30 cellular contexts compared by ENCODE assay signal in the genomic region with DNA sequence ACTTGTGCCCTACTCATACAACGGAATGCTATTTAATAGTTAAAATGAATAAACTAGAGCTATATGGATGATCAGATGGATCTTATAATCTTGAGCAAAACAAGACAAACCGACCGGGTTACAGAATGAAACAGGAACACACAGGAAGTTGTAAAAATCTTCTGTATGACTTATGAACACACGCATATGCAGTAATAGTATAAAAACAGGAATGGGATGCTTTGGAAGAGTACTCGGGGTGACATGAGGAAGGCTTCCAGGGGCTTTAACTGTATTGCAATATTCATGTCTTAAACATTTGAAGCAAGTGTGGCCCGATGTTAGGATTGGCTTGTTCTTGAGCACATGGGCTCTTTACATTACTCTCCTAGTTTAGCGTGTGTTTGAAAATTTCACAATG. TPM values are rescaled to one million over a fixed set of nuclear protein-coding genes. Genes with fewer than 3 reads are reported as not detected.
DNase-seq lines count a peak whose midpoint lies in the region; ATAC-seq, FAIRE-seq and TF ChIP-seq lines count a peak whose summit lies in the region.
"Had no signal": no experiment of that assay in that cellular context is flagged by ENCODE, and none has a peak within 500 bp of the region (broad histone marks: within the 10 kb centered on the region; RNA-seq: fewer than 3 reads in every experiment).

No MANE protein-coding gene starts in this region.

- no peak overlapping the region for H3K27ac Mint-ChIP-seq in CD4-positive, alpha-beta T cell
- H3K27ac Mint-ChIP-seq in T-helper 17 cell: no peak overlapping the region
- no peak overlapping the region for H3K27ac Mint-ChIP-seq in immature natural killer cell
- H3K27ac Mint-ChIP-seq: activated CD8-positive, alpha-beta T cell treated with anti-CD3 and anti-CD28 coated beads, Interleukin-2, amount 10 ng/mL, durations not matched to agents 7 days and 5 days; activated naive CD8-positive, alpha-beta T cell; IgD-negative memory B cell; memory B cell; stimulated activated naive B cell treated with anti-CD40 and anti-IgM and Interleukin-4, amounts not matched to agents 10 μg/mL and 1 μg/mL and 100 μg/mL, for 72 hours; T-helper 1 cell treated with Interleukin-12 subunit alpha and Interleukin-12 subunit beta and Interleukin-4 antibody, amounts not matched to agents 30 μg/mL and 1 μg/mL, for 36 hours had no signal

- 71% methylated on average over 7 of the region's 7 CpGs for WGBS in heart right ventricle, 2 donors

- no peak for DNase-seq in CD4-positive, alpha-beta T cell
- no peak for DNase-seq in T-helper 17 cell
- no peak for DNase-seq in immature natural killer cell
- DNase-seq in NCI-H2029 treated with DMSO at 0.1 percent for 48 hours (lab: John Stamatoyannopoulos, UW): no peak
- DNase-seq in heart right ventricle: no peak
- DNase-seq in left cardiac atrium: no peak
- DNase-seq in GM12892 (ENCODE audit: insufficient read length): no peak
- DNase-seq: activated CD8-positive, alpha-beta T cell treated with anti-CD3 and anti-CD28 coated beads, Interleukin-2, amount 10 ng/mL, durations not matched to agents 7 days and 5 days; activated effector memory CD4-positive, alpha-beta T cell treated with Interleukin-2 at 50 U/mL for 16 hours; DND-41; effector CD4-positive, alpha-beta T cell; GF-D8; HCEC 1CT; left lung; NCI-H1048; NCI-H187 treated with DMSO at 0.1 percent for 48 hours; NCI-H524; SK-N-SH; stimulated activated naive B cell treated with anti-CD40 and anti-IgM and Interleukin-4, amounts not matched to agents 10 μg/mL and 1 μg/mL and 100 μg/mL, for 72 hours had no signal

- H3K27ac ChIP-seq in CD4-positive, alpha-beta T cell (ENCODE audit: low read depth, low read length): no peak overlapping the region
- H3K27ac ChIP-seq in heart right ventricle: no peak overlapping the region
- H3K27ac ChIP-seq: left lung, suprapubic skin had no signal

- CTCF ChIA-PET in CD4-positive, alpha-beta T cell (lab: Charles Lee): no interaction called here

- ATAC-seq in CD4-positive, alpha-beta T cell (ENCODE audit: poor library complexity): no peak
- no peak for ATAC-seq in T-helper 17 cell
- no peak for ATAC-seq in heart right ventricle
- no peak for ATAC-seq in left cardiac atrium
- ATAC-seq: activated CD8-positive, alpha-beta T cell treated with anti-CD3 and anti-CD28 coated beads, Interleukin-2, amount 10 ng/mL, durations not matched to agents 7 days and 5 days; left lung; stimulated activated naive B cell treated with anti-CD40 and anti-IgM and Interleukin-4, amounts not matched to agents 10 μg/mL and 1 μg/mL and 100 μg/mL, for 72 hours had no signal

- peaks cover 57% of the 10 kb centered on the region for H3K27me3 Mint-ChIP-seq in CD4-positive, alpha-beta T cell
- peaks cover 64% of the 10 kb centered on the region for H3K27me3 Mint-ChIP-seq in T-helper 17 cell
- H3K27me3 Mint-ChIP-seq in immature natural killer cell (ENCODE audit: low read depth in 3 of 3): peaks cover 7 to 23% (median 19%) of the 10 kb centered on the region in 3 donors

- no peaks in the 10 kb centered on the region for H3K9me3 ChIP-seq in CD4-positive, alpha-beta T cell (ENCODE audit: control insufficient read depth, low read length)
- H3K9me3 ChIP-seq in T-helper 17 cell (ENCODE audit: control insufficient read depth, low read length, poor library complexity, severe bottlenecking) (no peaks in the 10 kb centered on the region), neuron (ENCODE audit: low read length) (no peaks in the 10 kb centered on the region), heart right ventricle (no peaks in the 10 kb centered on the region)
- H3K9me3 ChIP-seq: left lung, SK-N-SH, suprapubic skin had no signal

- POLR2A ChIA-PET in CD4-positive, alpha-beta T cell (lab: Charles Lee): no interaction called here

- H3K4me1 ChIP-seq in neuron (ENCODE audit: insufficient read depth, low read length): peaks cover 50% of the 10 kb centered on the region
- H3K4me1 ChIP-seq in heart right ventricle: peaks cover 0 to 20% (median 5%) of the 10 kb centered on the region in 9 donors

- H3K9me3 Mint-ChIP-seq in CD4-positive, alpha-beta T cell: no peaks in the 10 kb centered on the region
- no peaks in the 10 kb centered on the region for H3K9me3 Mint-ChIP-seq in immature natural killer cell
- H3K9me3 Mint-ChIP-seq: IgD-negative memory B cell; memory B cell; stimulated activated naive B cell treated with anti-CD40 and anti-IgM and Interleukin-4, amounts not matched to agents 10 μg/mL and 1 μg/mL and 100 μg/mL, for 72 hours; T-helper 1 cell treated with Interleukin-12 subunit alpha and Interleukin-12 subunit beta and Interleukin-4 antibody, amounts not matched to agents 30 μg/mL and 1 μg/mL, for 36 hours had no signal

- H3K36me3 Mint-ChIP-seq in CD4-positive, alpha-beta T cell (ENCODE audit: low read depth): no peaks in the 10 kb centered on the region
- peaks cover 7% of the 10 kb centered on the region for H3K36me3 Mint-ChIP-seq in T-helper 17 cell (ENCODE audit: low read depth)
- peaks cover 0 to 6% (median 3%) of the 10 kb centered on the region in 3 donors for H3K36me3 Mint-ChIP-seq in immature natural killer cell
- H3K36me3 Mint-ChIP-seq: IgD-negative memory B cell; memory B cell; stimulated activated naive B cell treated with anti-CD40 and anti-IgM and Interleukin-4, amounts not matched to agents 10 μg/mL and 1 μg/mL and 100 μg/mL, for 72 hours had no signal

- FAIRE-seq in GM12892 (lab: Jason Lieb, UNC): no peak
- FAIRE-seq: colon, D721Med, islet of Langerhans had no signal

- no peak for TF ChIP-seq CTCF in CD4-positive, alpha-beta T cell (IDR thresholded peaks at IDR 0.05)
- TF ChIP-seq CTCF in heart right ventricle (IDR thresholded peaks at IDR 0.05): no peak

- H3K4me3 Mint-ChIP-seq in CD4-positive, alpha-beta T cell: peak overlapping the region; percentile 35
- H3K4me3 Mint-ChIP-seq in T-helper 17 cell (peak overlapping the region; percentile 31), immature natural killer cell (peak overlapping the region in 3 of 5 donors; percentile 20 to 46 (median 43))
- H3K4me3 Mint-ChIP-seq: activated CD8-positive, alpha-beta T cell treated with anti-CD3 and anti-CD28 coated beads, Interleukin-2, amount 10 ng/mL, durations not matched to agents 7 days and 5 days; activated naive CD8-positive, alpha-beta T cell; stimulated activated naive B cell treated with anti-CD40 and anti-IgM and Interleukin-4, amounts not matched to agents 10 μg/mL and 1 μg/mL and 100 μg/mL, for 72 hours; T-helper 1 cell treated with Interleukin-12 subunit alpha and Interleukin-12 subunit beta and Interleukin-4 antibody, amounts not matched to agents 30 μg/mL and 1 μg/mL, for 36 hours had no signal

- peaks cover 42% of the 10 kb centered on the region for H3K27me3 ChIP-seq in CD4-positive, alpha-beta T cell (ENCODE audit: control insufficient read depth, insufficient read depth, low read length)
- no peaks in the 10 kb centered on the region for H3K27me3 ChIP-seq in neuron (ENCODE audit: insufficient read depth, low read length)
- H3K27me3 ChIP-seq in heart right ventricle: peaks cover 0 to 70% (median 28%) of the 10 kb centered on the region in 7 donors

- intact Hi-C loops in CD4-positive, alpha-beta T cell (cut with DNase I, micrococcal nuclease): no loop called here
- intact Hi-C loops in heart right ventricle (cut with DNase I): loop anchor here in 1 of 10 donors (5.0 kb wide), 1 partner anchor 201 kb away; no protein-coding TSS in a partner anchor
- intact Hi-C loops in left cardiac atrium (cut with DNase I): no loop called here

- H3K36me3 ChIP-seq in neuron (ENCODE audit: insufficient read depth, low read length): peaks cover 6% of the 10 kb centered on the region
- no peaks in the 10 kb centered on the region for H3K36me3 ChIP-seq in heart right ventricle
- H3K36me3 ChIP-seq: left lung, suprapubic skin had no signal

- H3K4me1 Mint-ChIP-seq in CD4-positive, alpha-beta T cell (ENCODE audit: low read depth): peaks cover 11% of the 10 kb centered on the region
- H3K4me1 Mint-ChIP-seq in T-helper 17 cell: peaks cover 8% of the 10 kb centered on the region
- peaks cover 9 to 21% of the 10 kb centered on the region in 2 donors for H3K4me1 Mint-ChIP-seq in immature natural killer cell

- H3K4me3 ChIP-seq in neuron (ENCODE audit: low read length): peak overlapping the region; percentile 68
- no peak overlapping the region for H3K4me3 ChIP-seq in heart right ventricle
- H3K4me3 ChIP-seq: left lung, skin epidermis, suprapubic skin had no signal

- H2AFZ ChIP-seq in neuron (ENCODE audit: low read depth, low read length): peak overlapping the region; percentile 44

- TF ChIP-seq POLR2A in GM12892 (IDR thresholded peaks at IDR 0.05; ENCODE audit: low read depth, low read length): no peak

RNA-seq across cellular contexts. Expression of gene E2F6, which starts 14.9 kb away (rescaled TPM):
- 1 to 10 TPM; 3.5 to 4.2 TPM for total RNA-seq in CD4-positive, alpha-beta T cell
- total RNA-seq in T-helper 17 cell (1 to 10 TPM; 4.4 to 5.1 TPM), heart right ventricle (10 to 100 TPM; 11.3 to 18.6 (median 14.6) TPM), left cardiac atrium (10 to 100 TPM; 11.7 to 19.5 TPM)
- polyA plus RNA-seq in immature natural killer cell (1 to 10 TPM; 2.8 to 7.6 (median 6.6) TPM), heart right ventricle (10 to 100 TPM in 1 of 2 donors, 1 to 10 TPM in 1; 8.1 to 10.1 TPM)
- 8.1 TPM for polyA plus RNA-seq in GM12892 (2012; ENCODE audit: missing spikeins)

RNA-seq across cellular contexts. Expression of gene GREB1, which starts 53.0 kb away (rescaled TPM):
- total RNA-seq in CD4-positive, alpha-beta T cell: under 1 TPM; 0.22 to 0.31 TPM
- total RNA-seq in T-helper 17 cell (1 to 10 TPM in 1 of 2 donors, under 1 TPM in 1; 0.15 to 1.1 TPM), heart right ventricle (10 to 100 TPM in 2 of 10 donors, 1 to 10 TPM in 8; 5.2 to 15.6 (median 8.0) TPM), left cardiac atrium (1 to 10 TPM; 7.2 to 9.6 TPM)
- polyA plus RNA-seq in immature natural killer cell (under 1 TPM in 1 of 3 donors, not detected in 2; 0.41 TPM), heart right ventricle (1 to 10 TPM; 1.2 to 6.0 TPM)
- 0.13 TPM for polyA plus RNA-seq in GM12892 (2012; ENCODE audit: missing spikeins)
- polyA plus RNA-seq: CD14-positive monocyte, IgD-negative memory B cell had no signal
